Comparison of ENCODE assay signal across 24 cellular contexts in genomic region chr1:4653328-4653660, GRCh38. TPM values are rescaled to one million over a fixed set of nuclear protein-coding genes. Genes with fewer than 3 reads are reported as not detected.
A peak's percentile ranks its signal among the peaks of the same experiment; 100 is the strongest.
DNase-seq lines count a peak whose midpoint lies in the region; ATAC-seq, FAIRE-seq and TF ChIP-seq lines count a peak whose summit lies in the region.
"Had no signal": no experiment of that assay in that cellular context is flagged by ENCODE, and none has a peak within 500 bp of the region (broad histone marks: within the 10 kb centered on the region; RNA-seq: fewer than 3 reads in every experiment).

No MANE protein-coding gene starts in this region.

- no peak overlapping the region for H2BK12ac ChIP-seq in H9 (ENCODE audit: insufficient read length, low read depth, low read length)

- H3K18ac ChIP-seq in H9 (ENCODE audit: insufficient read length, low read depth, low read length): no peak overlapping the region

- no peak overlapping the region for H2BK120ac ChIP-seq in H9 (ENCODE audit: low read depth, low read length, poor library complexity, severe bottlenecking)

- H3K9ac ChIP-seq in H9 (ENCODE audit: extremely low read depth, insufficient read length, low read length): no peak overlapping the region
- H3K9ac ChIP-seq in endodermal cell (ENCODE audit: extremely low read depth, low read length, poor library complexity, severe bottlenecking): no peak overlapping the region
- H3K9ac ChIP-seq in neural progenitor cell: no peak overlapping the region
- H3K9ac ChIP-seq: SK-N-SH had no signal

- no peak overlapping the region for H3K14ac ChIP-seq in H9 (ENCODE audit: insufficient read depth, low read length)

- no peak for FAIRE-seq in A549 (lab: Jason Lieb, UNC)
- FAIRE-seq: GM12878 had no signal

- no peak overlapping the region for H3T11ph ChIP-seq in H9 (ENCODE audit: low read length)

- TF ChIP-seq POLR2A in A549 (IDR thresholded peaks at IDR 0.05; ENCODE audit: low read length): no peak

- H3K27me3 ChIP-seq in H9 (ENCODE audit: insufficient read depth, low read length): peaks cover 23% of the 10 kb centered on the region; the same call in 1 of the 2 replicates
- H3K27me3 ChIP-seq in endodermal cell (ENCODE audit: control insufficient read depth, insufficient read depth, low read length, poor library complexity, severe bottlenecking): peaks cover 15% of the 10 kb centered on the region
- H3K27me3 ChIP-seq in neural progenitor cell: peaks cover 100% of the 10 kb centered on the region

- peaks cover 13% of the 10 kb centered on the region for H3K23me2 ChIP-seq in H9 (ENCODE audit: insufficient read length, low read depth, low read length, poor library complexity, severe bottlenecking)

- H3K79me1 ChIP-seq in H9 (ENCODE audit: insufficient read depth, low read depth, low read length, poor library complexity, severe bottlenecking): no peaks in the 10 kb centered on the region

- no peak for DNase-seq in A549 (ENCODE audit: low read depth in 1 of 2, low spot score in 1 of 2)
- DNase-seq in H9: peak; percentile 66
- peak; percentile 72 for DNase-seq in endodermal cell
- peak; percentile 33 for DNase-seq in neural progenitor cell (ENCODE audit: low spot score)
- no peak for DNase-seq in GM19240 (ENCODE audit: insufficient read length, low spot score)
- DNase-seq in progenitor cell of endocrine pancreas (ENCODE audit: low spot score, unreplicated experiment): no peak
- DNase-seq: DMS79 treated with DMSO at 0.1 percent for 48 hours, NCI-H1092 treated with DMSO at 0.1 percent for 48 hours, NCI-H187 treated with DMSO at 0.1 percent for 48 hours, NCI-H524 treated with DMSO at 0.1 percent for 48 hours, SK-N-SH had no signal

- no peak overlapping the region for H4K8ac ChIP-seq in H9 (replicated peaks; ENCODE audit: insufficient read length, low read depth, low read length)

- H3K4ac ChIP-seq in H9 (ENCODE audit: low read depth, low read length): no peak overlapping the region

- POLR2A ChIA-PET in A549 (lab: Yijun Ruan, JAX): no interaction called here

- no peak for TF ChIP-seq EP300 in A549 (IDR thresholded peaks at IDR 0.05)

- CTCF ChIA-PET in A549 (lab: Yijun Ruan, JAX): interaction anchor here (0.8 kb wide), 1 partner anchor 1240 kb away, joined by 3 read pairs; no protein-coding TSS in a partner anchor

- H3K36me3 Mint-ChIP-seq in H9 (ENCODE audit: insufficient read depth in 1 of 3, low read depth in 3 of 3): no peaks in the 10 kb centered on the region
- H3K36me3 Mint-ChIP-seq in endodermal cell (ENCODE audit: low read depth): no peaks in the 10 kb centered on the region
- no peaks in the 10 kb centered on the region for H3K36me3 Mint-ChIP-seq in neural progenitor cell
- H3K36me3 Mint-ChIP-seq in progenitor cell of endocrine pancreas (ENCODE audit: insufficient read depth): no peaks in the 10 kb centered on the region
- H3K36me3 Mint-ChIP-seq: activated CD8-positive, alpha-beta memory T cell treated with anti-CD3 and anti-CD28 coated beads, Interleukin-2, amount 10 ng/mL, durations not matched to agents 7 days and 5 days; IgD-negative memory B cell had no signal

- 84% methylated on average over 2 of the region's 9 CpGs for WGBS in A549 (ENCODE audit: missing lambda C conversion rate)
- no CpG with 5 or more reads among the region's 9 CpGs for WGBS in H9 (ENCODE audit: extremely low coverage, insufficient read length, low lambda C conversion rate)
- 19 to 41% methylated on average over 3 to 9 of the region's 9 CpGs for WGBS in endodermal cell (ENCODE audit: insufficient coverage in 1 of 2, insufficient read length in 1 of 2), 2 experiments

- H3K27me3 Mint-ChIP-seq in H9 (ENCODE audit: low read depth) (peaks cover 49% of the 10 kb centered on the region), endodermal cell (ENCODE audit: insufficient read depth) (peaks cover 36% of the 10 kb centered on the region), neural progenitor cell (ENCODE audit: insufficient read depth, low read depth) (peaks cover 17% of the 10 kb centered on the region), progenitor cell of endocrine pancreas (peaks cover 35% of the 10 kb centered on the region)

- H3K4me3 Mint-ChIP-seq in H9: peak overlapping the region; percentile 53 to 74; a peak in 3 of 5 replicates
- H3K4me3 Mint-ChIP-seq in endodermal cell: peak overlapping the region; percentile 51
- H3K4me3 Mint-ChIP-seq in neural progenitor cell: peak overlapping the region; percentile 83
- no peak overlapping the region for H3K4me3 Mint-ChIP-seq in progenitor cell of endocrine pancreas (ENCODE audit: low read depth)
- H3K4me3 Mint-ChIP-seq: activated CD4-positive, alpha-beta T cell treated with anti-CD3 and anti-CD28 coated beads, Interleukin-2, amount 10 ng/mL, durations not matched to agents 7 days and 5 days; activated CD8-positive, alpha-beta memory T cell treated with anti-CD3 and anti-CD28 coated beads, Interleukin-2, amount 10 ng/mL, durations not matched to agents 7 days and 5 days; activated naive CD4-positive, alpha-beta T cell treated with anti-CD3 and anti-CD28 coated beads for 36 hours; T-helper 2 cell treated with Interferon-gamma antibody and Interleukin-4, amounts not matched to agents 5 μg/mL and 100 μg/mL, for 36 hours had no signal

- no peaks in the 10 kb centered on the region for H3K9me3 ChIP-seq in A549
- no peaks in the 10 kb centered on the region for H3K9me3 ChIP-seq in H9 (ENCODE audit: control insufficient read depth, low read depth, low read length)
- no peaks in the 10 kb centered on the region for H3K9me3 ChIP-seq in endodermal cell (ENCODE audit: control insufficient read depth, low read length)
- no peaks in the 10 kb centered on the region for H3K9me3 ChIP-seq in neural progenitor cell (ENCODE audit: low read depth)
- H3K9me3 ChIP-seq: heart right ventricle, psoas muscle, SK-N-SH had no signal

- no peak overlapping the region for H4K5ac ChIP-seq in H9 (ENCODE audit: insufficient read length, low read depth, low read length)

- no peak for TF ChIP-seq RAD21 in A549 (conservative IDR thresholded peaks at IDR 0.05 in 1 of 2, IDR thresholded peaks at IDR 0.05 in 1 of 2)

- H3K79me2 ChIP-seq in H9 (ENCODE audit: insufficient read depth, low read length): no peaks in the 10 kb centered on the region
- H3K79me2 ChIP-seq in neural progenitor cell (ENCODE audit: low read depth): no peaks in the 10 kb centered on the region

- H2BK20ac ChIP-seq in H9 (ENCODE audit: low read depth, low read length, poor library complexity, severe bottlenecking): no peak overlapping the region

- H3K4me2 ChIP-seq in A549 (no peak overlapping the region), H9 (ENCODE audit: insufficient read depth, insufficient read length, low read length) (no peak overlapping the region), neural progenitor cell (peak overlapping the region; percentile 82)
- H3K4me2 ChIP-seq: SK-N-SH had no signal

- H3K4me1 ChIP-seq in A549: peaks cover 24% of the 10 kb centered on the region
- peaks cover 15% of the 10 kb centered on the region; the same call in 1 of the 2 replicates for H3K4me1 ChIP-seq in H9 (ENCODE audit: insufficient read depth, low read length)
- H3K4me1 ChIP-seq in endodermal cell (ENCODE audit: control insufficient read depth, insufficient read depth, low read length): peaks cover 13% of the 10 kb centered on the region
- peaks cover 19% of the 10 kb centered on the region for H3K4me1 ChIP-seq in neural progenitor cell
- H3K4me1 ChIP-seq: psoas muscle had no signal

- no peak overlapping the region for H3K27ac Mint-ChIP-seq in H9
- H3K27ac Mint-ChIP-seq in endodermal cell: no peak overlapping the region
- H3K27ac Mint-ChIP-seq in neural progenitor cell: no peak overlapping the region
- H3K27ac Mint-ChIP-seq in progenitor cell of endocrine pancreas: no peak overlapping the region
- H3K27ac Mint-ChIP-seq: activated naive CD4-positive, alpha-beta T cell treated with anti-CD3 and anti-CD28 coated beads for 36 hours; activated T-cell treated with anti-CD3 and anti-CD28 coated beads, Interleukin-2, amount 50 U/mL, for 72 hours; IgD-negative memory B cell; nephron had no signal

- H2AK5ac ChIP-seq in H9 (ENCODE audit: insufficient read length, low read length): no peak overlapping the region

- no peak overlapping the region for H2AFZ ChIP-seq in H9 (ENCODE audit: low read length)
- H2AFZ ChIP-seq in neural progenitor cell (replicated peaks): no peak overlapping the region

- ATAC-seq in A549: no peak
- ATAC-seq in activated CD4-positive, CD25-positive, alpha-beta regulatory T cell treated with anti-CD3 and anti-CD28 coated beads, Interleukin-2, amount 50 U/mL, for 24 hours: no peak
- ATAC-seq in HG03520 (IDR thresholded peaks at IDR 0.05; ENCODE audit: unreplicated experiment): no peak

- no peak overlapping the region for H2BK5ac ChIP-seq in H9 (ENCODE audit: insufficient read length, low read length)

- H3K9me3 Mint-ChIP-seq in H9 (peaks cover 0 to 3% of the 10 kb centered on the region in 2 experiments; a peak in 1 of 5 replicates), endodermal cell (no peaks in the 10 kb centered on the region), neural progenitor cell (no peaks in the 10 kb centered on the region), progenitor cell of endocrine pancreas (ENCODE audit: low read depth) (no peaks in the 10 kb centered on the region)
- H3K9me3 Mint-ChIP-seq: activated CD4-positive, alpha-beta T cell treated with anti-CD3 and anti-CD28 coated beads, Interleukin-2, amount 10 ng/mL, durations not matched to agents 7 days and 5 days; activated naive CD4-positive, alpha-beta T cell treated with anti-CD3 and anti-CD28 coated beads for 36 hours; activated T-cell treated with anti-CD3 and anti-CD28 coated beads, Interleukin-2, amount 50 U/mL, for 72 hours; IgD-negative memory B cell; nephron; T-helper 2 cell treated with Interferon-gamma antibody and Interleukin-4, amounts not matched to agents 5 μg/mL and 100 μg/mL, for 36 hours had no signal

- no peak overlapping the region for H3K23ac ChIP-seq in H9 (ENCODE audit: insufficient read length, low read depth, low read length)

- H3K36me3 ChIP-seq in endodermal cell (ENCODE audit: control insufficient read depth, insufficient read depth, low read length) (no peaks in the 10 kb centered on the region), neural progenitor cell (no peaks in the 10 kb centered on the region)
- H3K36me3 ChIP-seq: heart right ventricle had no signal

- H2BK15ac ChIP-seq in H9 (ENCODE audit: low read depth, low read length): no peak overlapping the region

- H4K20me1 ChIP-seq in H9 (ENCODE audit: control insufficient read depth, insufficient read depth, insufficient read length) (no peaks in the 10 kb centered on the region), neural progenitor cell (ENCODE audit: low read depth) (peaks cover 32% of the 10 kb centered on the region)

- peaks cover 19 to 20% of the 10 kb centered on the region in 2 experiments for H3K4me1 Mint-ChIP-seq in H9
- H3K4me1 Mint-ChIP-seq in endodermal cell: peaks cover 26% of the 10 kb centered on the region
- peaks cover 27% of the 10 kb centered on the region for H3K4me1 Mint-ChIP-seq in neural progenitor cell
- peaks cover 9% of the 10 kb centered on the region for H3K4me1 Mint-ChIP-seq in progenitor cell of endocrine pancreas (ENCODE audit: low read depth)
- H3K4me1 Mint-ChIP-seq: activated CD4-positive, alpha-beta T cell treated with anti-CD3 and anti-CD28 coated beads, Interleukin-2, amount 10 ng/mL, durations not matched to agents 7 days and 5 days; activated CD8-positive, alpha-beta memory T cell treated with anti-CD3 and anti-CD28 coated beads, Interleukin-2, amount 10 ng/mL, durations not matched to agents 7 days and 5 days had no signal

- H3K56ac ChIP-seq in H9 (ENCODE audit: insufficient read length, low read depth, low read length): no peak overlapping the region

- TF ChIP-seq CTCF in A549 (IDR thresholded peaks at IDR 0.05) (no peak), H9 (conservative IDR thresholded peaks at IDR 0.05) (no peak), endodermal cell (conservative IDR thresholded peaks at IDR 0.05) (no peak), neural progenitor cell (IDR thresholded peaks at IDR 0.05) (no peak), progenitor cell of endocrine pancreas (IDR thresholded peaks at IDR 0.05; ENCODE audit: unreplicated experiment) (no peak)

- H3K27ac ChIP-seq in A549 (peak overlapping the region; percentile 83 to 89), H9 (ENCODE audit: insufficient read length, low read depth, low read length) (no peak overlapping the region), endodermal cell (ENCODE audit: low read depth, low read length) (no peak overlapping the region), neural progenitor cell (no peak overlapping the region)
- H3K27ac ChIP-seq: heart right ventricle, psoas muscle, VCaP had no signal

- H3F3A ChIP-seq in neural progenitor cell (ENCODE audit: low read depth): peaks cover 18% of the 10 kb centered on the region

- H3K4me3 ChIP-seq in A549: no peak overlapping the region
- H3K4me3 ChIP-seq in endodermal cell (ENCODE audit: low read length): no peak overlapping the region
- no peak overlapping the region for H3K4me3 ChIP-seq in neural progenitor cell
- H3K4me3 ChIP-seq: GM12878 had no signal

- H4K91ac ChIP-seq in H9 (ENCODE audit: insufficient read length, low read depth, low read length): no peak overlapping the region

RNA-seq across cellular contexts. Expression of gene AJAP1, which starts 1.1 kb away (rescaled TPM):
- polyA plus RNA-seq in A549 (2011; rRNA removed) (not detected in 2 replicates), A549 (2017; fragmentation: RNase III; extraction: RNeasy Plus Mini Kit Qiagen cat#74134 plus additional on column Dnase treatment) (not detected in 3 replicates)
- polyA plus RNA-seq in A549 (2012; cell fraction: cytosol; rRNA removed): not detected in 2 replicates
- polyA plus RNA-seq in A549 (2012; cell fraction: nucleus; rRNA removed): not detected in 2 replicates
- not detected in 2 replicates for polyA minus RNA-seq in A549 (2011; rRNA and poly(A)+ RNA removed)
- total RNA-seq in H9 (2021) (6.6 and 8.6 TPM in 2 replicates), endodermal cell (10 to 100 TPM; 19.4 to 22.1 TPM), neural progenitor cell (ENCODE audit: low replicate concordance) (0.19 and 0.21 TPM in 2 replicates), progenitor cell of endocrine pancreas (0.46 and 0.60 TPM in 2 replicates)
- 5.5 TPM for polyA plus RNA-seq in endodermal cell (2013, experiment 1 of 2)
- 6.1 TPM for polyA plus RNA-seq in endodermal cell (2013, experiment 2 of 2)
- total RNA-seq: activated CD4-positive, alpha-beta T cell treated with anti-CD3 and anti-CD28 coated beads, Interleukin-2, amount 10 ng/mL, durations not matched to agents 7 days and 5 days; activated CD8-positive, alpha-beta memory T cell treated with anti-CD3 and anti-CD28 coated beads, Interleukin-2, amount 10 ng/mL, durations not matched to agents 7 days and 5 days; GM12878 had no signal
- polyA plus RNA-seq: GM12878, IgD-negative memory B cell, SK-N-SH had no signal

Comparison
In these comparisons a context has a peak if more than half of its experiments do, and no peak if none do; other contexts are left out.
1. DNase-seq: peak in H9 (single experiment), endodermal cell (single experiment) and neural progenitor cell (single experiment); none in A549 (0 of 2), GM19240 (single experiment) and progenitor cell of endocrine pancreas (single experiment).
2. H3K27ac ChIP-seq: peak in A549 (2 of 2); none in H9 (single experiment), endodermal cell (single experiment) and neural progenitor cell (single experiment).